In genomic region chr1:236604218-236605029, GRCh38 we compare ENCODE assay signal across 8 cellular contexts. TPM values are rescaled to one million over a fixed set of nuclear protein-coding genes. Genes with fewer than 3 reads are reported as not detected.
A peak's percentile ranks its signal among the peaks of the same experiment; 100 is the strongest.
DNase-seq lines count a peak whose midpoint lies in the region; ATAC-seq, FAIRE-seq and TF ChIP-seq lines count a peak whose summit lies in the region.

A gene with protein sequence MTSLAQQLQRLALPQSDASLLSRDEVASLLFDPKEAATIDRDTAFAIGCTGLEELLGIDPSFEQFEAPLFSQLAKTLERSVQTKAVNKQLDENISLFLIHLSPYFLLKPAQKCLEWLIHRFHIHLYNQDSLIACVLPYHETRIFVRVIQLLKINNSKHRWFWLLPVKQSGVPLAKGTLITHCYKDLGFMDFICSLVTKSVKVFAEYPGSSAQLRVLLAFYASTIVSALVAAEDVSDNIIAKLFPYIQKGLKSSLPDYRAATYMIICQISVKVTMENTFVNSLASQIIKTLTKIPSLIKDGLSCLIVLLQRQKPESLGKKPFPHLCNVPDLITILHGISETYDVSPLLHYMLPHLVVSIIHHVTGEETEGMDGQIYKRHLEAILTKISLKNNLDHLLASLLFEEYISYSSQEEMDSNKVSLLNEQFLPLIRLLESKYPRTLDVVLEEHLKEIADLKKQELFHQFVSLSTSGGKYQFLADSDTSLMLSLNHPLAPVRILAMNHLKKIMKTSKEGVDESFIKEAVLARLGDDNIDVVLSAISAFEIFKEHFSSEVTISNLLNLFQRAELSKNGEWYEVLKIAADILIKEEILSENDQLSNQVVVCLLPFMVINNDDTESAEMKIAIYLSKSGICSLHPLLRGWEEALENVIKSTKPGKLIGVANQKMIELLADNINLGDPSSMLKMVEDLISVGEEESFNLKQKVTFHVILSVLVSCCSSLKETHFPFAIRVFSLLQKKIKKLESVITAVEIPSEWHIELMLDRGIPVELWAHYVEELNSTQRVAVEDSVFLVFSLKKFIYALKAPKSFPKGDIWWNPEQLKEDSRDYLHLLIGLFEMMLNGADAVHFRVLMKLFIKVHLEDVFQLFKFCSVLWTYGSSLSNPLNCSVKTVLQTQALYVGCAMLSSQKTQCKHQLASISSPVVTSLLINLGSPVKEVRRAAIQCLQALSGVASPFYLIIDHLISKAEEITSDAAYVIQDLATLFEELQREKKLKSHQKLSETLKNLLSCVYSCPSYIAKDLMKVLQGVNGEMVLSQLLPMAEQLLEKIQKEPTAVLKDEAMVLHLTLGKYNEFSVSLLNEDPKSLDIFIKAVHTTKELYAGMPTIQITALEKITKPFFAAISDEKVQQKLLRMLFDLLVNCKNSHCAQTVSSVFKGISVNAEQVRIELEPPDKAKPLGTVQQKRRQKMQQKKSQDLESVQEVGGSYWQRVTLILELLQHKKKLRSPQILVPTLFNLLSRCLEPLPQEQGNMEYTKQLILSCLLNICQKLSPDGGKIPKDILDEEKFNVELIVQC (N-terminal part only) (minus strand): TSS chr1:236604516. CDS start chr1:236604095, 421 bp downstream.

- ATAC-seq in HG02759 (IDR thresholded peaks at IDR 0.05; ENCODE audit: unreplicated experiment) (peak; percentile 97), Right ventricle myocardium superior (ENCODE audit: poor library complexity) (peak; percentile 98), pancreas (peak; percentile 96 to 98 (median 98))

- peaks cover 0 to 2% (median 0%) of the 10 kb centered on the region in 3 donors for H3K36me3 ChIP-seq in pancreas
- H3K36me3 ChIP-seq in tibial artery: peaks cover 0 to 13% (median 11%) of the 10 kb centered on the region in 3 donors

- H3K9me3 ChIP-seq in pancreas (no peaks in the 10 kb centered on the region), tibial artery (no peaks in the 10 kb centered on the region)

- H3K27me3 ChIP-seq in pancreas (no peaks in the 10 kb centered on the region), tibial artery (no peaks in the 10 kb centered on the region)

- DNase-seq in GM12864 (ENCODE audit: low read depth) (peak; percentile 89), NCI-H1417 (lab: John Stamatoyannopoulos, UW) (peak; percentile 81 to 95 (median 92)), SW 1271 (lab: John Stamatoyannopoulos, UW) (peak; percentile 55 to 85), Right ventricle myocardium superior (peak; percentile 95), pancreas (peak; percentile 88 to 96 (median 93)), tibial artery (peak; percentile 91 to 96)
- peak; percentile 69 for DNase-seq in activated naive CD8-positive, alpha-beta T cell treated with anti-CD3 and anti-CD28 coated beads, Interleukin-2, amount 50 U/mL, for 16 hours (ENCODE audit: low read depth, low spot score)

- peak; percentile 67 for FAIRE-seq in pancreas (lab: Jason Lieb, UNC)

- TF ChIP-seq CTCF in GM12864 (IDR thresholded peaks at IDR 0.05; ENCODE audit: low read depth, low read length, missing control alignments) (no peak), pancreas (IDR thresholded peaks at IDR 0.05) (no peak), tibial artery (IDR thresholded peaks at IDR 0.05) (no peak)

- H3K4me3 ChIP-seq in GM12864 (ENCODE audit: low read depth, low read length) (peak within 1 kb of the TSS; percentile 75), pancreas (peak within 1 kb of the TSS; percentile 56 to 86 (median 77)), tibial artery (peak within 1 kb of the TSS; percentile 73 to 84)

- WGBS in pancreas, 2 donors: 3% methylated on average over 48 of the region's 48 CpGs

- H3K27ac ChIP-seq in pancreas (peak within 1 kb of the TSS; percentile 35 to 89 (median 71)), tibial artery (peak within 1 kb of the TSS; percentile 84 to 86)

- intact Hi-C loops in Right ventricle myocardium superior (cut with DNase I): no loop called here
- intact Hi-C loops in pancreas (cut with DNase I): no loop called here
- intact Hi-C loops in tibial artery (cut with DNase I; ENCODE audit: low total_unique reads): loop anchor here (10.0 kb wide), 1 partner anchor 170 kb away; no protein-coding TSS in a partner anchor

- H3K4me1 ChIP-seq in pancreas (peaks cover 11 to 22% (median 20%) of the 10 kb centered on the region in 3 donors), tibial artery (peaks cover 0 to 22% (median 3%) of the 10 kb centered on the region in 4 donors)

RNA-seq across cellular contexts. Expression of the gene that starts here (rescaled TPM):
- total RNA-seq in Right ventricle myocardium superior: 9.2 TPM
- 10 to 100 TPM; 13.7 to 21.2 (median 16.8) TPM for total RNA-seq in pancreas
- 1 to 10 TPM; 4.1 to 4.8 TPM for polyA plus RNA-seq in pancreas

Comparison
In these comparisons a context has a peak if more than half of its experiments do, and no peak if none do; other contexts are left out.
1. Peak in every context shown above with its lines: DNase-seq, ATAC-seq, H3K4me3 ChIP-seq and H3K27ac ChIP-seq.